ENCODE assay signal across 8 cellular contexts in the genomic region with DNA sequence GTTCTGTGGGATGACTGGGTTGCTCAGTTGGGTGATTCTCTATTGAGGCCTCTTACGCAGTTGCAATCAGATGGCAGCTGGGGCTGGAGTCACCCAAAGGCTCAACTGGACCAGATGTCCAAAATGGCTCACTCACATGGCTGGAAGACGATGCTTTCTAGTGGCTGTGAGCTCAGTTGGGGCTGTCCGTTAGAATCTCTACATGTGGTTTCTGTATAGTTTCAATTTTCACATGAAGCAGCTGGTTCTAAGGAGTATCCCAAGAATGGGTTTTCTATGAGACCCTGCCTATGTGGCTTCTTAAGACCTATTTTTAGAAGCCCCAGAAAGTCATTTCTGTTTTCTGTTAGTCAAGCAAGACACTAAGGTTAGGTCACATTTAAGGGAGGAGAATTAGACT. TPM values are rescaled to one million over a fixed set of nuclear protein-coding genes. Genes with fewer than 3 reads are reported as not detected.
DNase-seq lines count a peak whose midpoint lies in the region; ATAC-seq and TF ChIP-seq lines count a peak whose summit lies in the region.

No MANE protein-coding gene starts in this region.

- H3K4me3 Mint-ChIP-seq in activated naive CD8-positive, alpha-beta T cell treated with anti-CD3 and anti-CD28 coated beads, Interleukin-2, amount 10 ng/mL, durations not matched to agents 7 days and 5 days: peak overlapping the region; percentile 41

- POLR2A ChIA-PET in activated naive CD8-positive, alpha-beta T cell treated with anti-CD3 and anti-CD28 coated beads, Interleukin-2, amount 10 ng/mL, durations not matched to agents 7 days and 5 days (lab: Charles Lee): no interaction called here

- H4K91ac ChIP-seq in trophoblast cell (ENCODE audit: low read depth, low read length): no peak overlapping the region

- H3K4me1 ChIP-seq in trophoblast cell (ENCODE audit: control insufficient read depth in 1 of 2, insufficient read depth in 2 of 2, low read length in 2 of 2): peaks cover 4 to 6% of the 10 kb centered on the region in 2 experiments

- no peak overlapping the region for H3K23ac ChIP-seq in trophoblast cell (ENCODE audit: low read length)

- ATAC-seq in GM19397 (IDR thresholded peaks at IDR 0.05; ENCODE audit: unreplicated experiment): peak; percentile 63
- ATAC-seq in HG03139 (IDR thresholded peaks at IDR 0.05; ENCODE audit: unreplicated experiment): peak; percentile 78
- no peak for ATAC-seq in activated naive CD8-positive, alpha-beta T cell treated with anti-CD3 and anti-CD28 coated beads, Interleukin-2, amount 10 ng/mL, durations not matched to agents 7 days and 5 days (ENCODE audit: low read depth)

- H4K8ac ChIP-seq in trophoblast cell (ENCODE audit: low read depth, low read length): no peak overlapping the region

- no peak overlapping the region for H3K9ac ChIP-seq in trophoblast cell (ENCODE audit: low read length)

- H3K9me3 ChIP-seq in trophoblast cell (ENCODE audit: insufficient read depth, low read depth, low read length): no peaks in the 10 kb centered on the region

- no peak overlapping the region for H3K4ac ChIP-seq in trophoblast cell (ENCODE audit: low read depth, low read length)

- no peak for TF ChIP-seq CTCF in GM06990 (IDR thresholded peaks at IDR 0.05; ENCODE audit: insufficient read depth, low read length, poor library complexity, severe bottlenecking)

- H3K79me1 ChIP-seq in trophoblast cell (ENCODE audit: low read length): peaks cover 8% of the 10 kb centered on the region

- peak overlapping the region; percentile 81 for H3K27ac Mint-ChIP-seq in activated naive CD8-positive, alpha-beta T cell treated with anti-CD3 and anti-CD28 coated beads, Interleukin-2, amount 10 ng/mL, durations not matched to agents 7 days and 5 days

- H2BK12ac ChIP-seq in trophoblast cell (ENCODE audit: low read length): no peak overlapping the region

- H2BK5ac ChIP-seq in trophoblast cell (ENCODE audit: low read depth, low read length, poor library complexity): no peak overlapping the region

- H3K36me3 Mint-ChIP-seq in activated naive CD8-positive, alpha-beta T cell treated with anti-CD3 and anti-CD28 coated beads, Interleukin-2, amount 10 ng/mL, durations not matched to agents 7 days and 5 days: peaks cover 56% of the 10 kb centered on the region

- H3K79me2 ChIP-seq in trophoblast cell (ENCODE audit: control insufficient read depth, insufficient read depth, low read length, poor library complexity): peaks cover 7% of the 10 kb centered on the region

- H3K18ac ChIP-seq in trophoblast cell (ENCODE audit: low read length): no peak overlapping the region

- no peak overlapping the region for H3K27ac ChIP-seq in trophoblast cell (ENCODE audit: low read depth, low read length)

- H3K4me1 Mint-ChIP-seq in activated naive CD8-positive, alpha-beta T cell treated with anti-CD3 and anti-CD28 coated beads, Interleukin-2, amount 10 ng/mL, durations not matched to agents 7 days and 5 days: peaks cover 65% of the 10 kb centered on the region

- DNase-seq in GM06990 (ENCODE audit: extremely low read depth, insufficient read length): peak; percentile 84
- DNase-seq in activated naive CD8-positive, alpha-beta T cell treated with anti-CD3 and anti-CD28 coated beads, Interleukin-2, amount 10 ng/mL, durations not matched to agents 7 days and 5 days: no peak
- DNase-seq in trophoblast cell: no peak
- DNase-seq in kidney tubule cell (ENCODE audit: low spot score): no peak
- DNase-seq in GDM1 (lab: John Stamatoyannopoulos, UW): no peak
- no peak for DNase-seq in COLO668 (lab: John Stamatoyannopoulos, UW; ENCODE audit: unreplicated experiment)

- H3K36me3 ChIP-seq in GM06990 (ENCODE audit: control insufficient read depth, insufficient read depth, low read length) (peaks cover 21% of the 10 kb centered on the region), trophoblast cell (ENCODE audit: control insufficient read depth in 1 of 2, insufficient read depth in 2 of 2, low read length in 2 of 2) (peaks cover 7 to 37% of the 10 kb centered on the region in 2 experiments)

- H4K12ac ChIP-seq in trophoblast cell (ENCODE audit: low read depth, low read length): no peak overlapping the region

- no CpG with 5 or more reads among the region's 3 CpGs for WGBS in trophoblast cell (ENCODE audit: extremely low coverage, insufficient coverage, insufficient read length)

- no peak overlapping the region for H3K4me2 ChIP-seq in trophoblast cell (ENCODE audit: low read length)

- no peak overlapping the region for H2AK5ac ChIP-seq in trophoblast cell (ENCODE audit: low read length)

- H3K14ac ChIP-seq in trophoblast cell (ENCODE audit: low read length): no peak overlapping the region

- H2BK120ac ChIP-seq in trophoblast cell (ENCODE audit: insufficient read depth, low read length, poor library complexity): no peak overlapping the region

- no peaks in the 10 kb centered on the region for H3K9me3 Mint-ChIP-seq in activated naive CD8-positive, alpha-beta T cell treated with anti-CD3 and anti-CD28 coated beads, Interleukin-2, amount 10 ng/mL, durations not matched to agents 7 days and 5 days

- H3K27me3 Mint-ChIP-seq in activated naive CD8-positive, alpha-beta T cell treated with anti-CD3 and anti-CD28 coated beads, Interleukin-2, amount 10 ng/mL, durations not matched to agents 7 days and 5 days: no peaks in the 10 kb centered on the region

- H2AFZ ChIP-seq in trophoblast cell (ENCODE audit: insufficient read depth, low read length, poor library complexity): no peak overlapping the region

- no peaks in the 10 kb centered on the region for H3K27me3 ChIP-seq in GM06990 (replicated peaks; ENCODE audit: control insufficient read depth, insufficient read depth, low read length)
- no peaks in the 10 kb centered on the region for H3K27me3 ChIP-seq in trophoblast cell (ENCODE audit: insufficient read depth, low read length)

- no peak overlapping the region for H3K4me3 ChIP-seq in GM06990 (replicated peaks; ENCODE audit: low read depth, low read length)
- no peak overlapping the region for H3K4me3 ChIP-seq in trophoblast cell (ENCODE audit: low read depth, low read length)

RNA-seq across cellular contexts. Expression of gene XRCC5, which starts 4.4 kb away (rescaled TPM):
- 100 to 1,000 TPM; 268 to 273 TPM for total RNA-seq in activated naive CD8-positive, alpha-beta T cell treated with anti-CD3 and anti-CD28 coated beads, Interleukin-2, amount 10 ng/mL, durations not matched to agents 7 days and 5 days
- polyA plus RNA-seq in trophoblast cell (2013): 193 and 196 TPM in 2 replicates

RNA-seq across cellular contexts. Expression of gene TMEM169, which starts 31.9 kb away (rescaled TPM):
- 1 to 10 TPM; 1.1 to 2.0 TPM for total RNA-seq in activated naive CD8-positive, alpha-beta T cell treated with anti-CD3 and anti-CD28 coated beads, Interleukin-2, amount 10 ng/mL, durations not matched to agents 7 days and 5 days
- 0.33 and 0.47 TPM in 2 replicates for polyA plus RNA-seq in trophoblast cell (2013)

RNA-seq across cellular contexts. Expression of gene PECR, which starts 32.0 kb away (rescaled TPM):
- total RNA-seq in activated naive CD8-positive, alpha-beta T cell treated with anti-CD3 and anti-CD28 coated beads, Interleukin-2, amount 10 ng/mL, durations not matched to agents 7 days and 5 days: 10 to 100 TPM; 28.2 to 29.4 TPM
- polyA plus RNA-seq in trophoblast cell (2013): 1.9 and 2.2 TPM in 2 replicates
